Comparison of ENCODE assay signal across 23 cellular contexts in genomic region chr15:81222007-81222406, GRCh38. TPM values are rescaled to one million over a fixed set of nuclear protein-coding genes. Genes with fewer than 3 reads are reported as not detected.
"Had no signal": no experiment of that assay in that cellular context is flagged by ENCODE, and none has a peak within 500 bp of the region (broad histone marks: within the 10 kb centered on the region; RNA-seq: fewer than 3 reads in every experiment).

No MANE protein-coding gene starts in this region.

- DNase-seq: activated CD4-positive, alpha-beta T cell treated with anti-CD3 and anti-CD28 coated beads, Interleukin-2, amount 10 ng/mL, durations not matched to agents 24 days and 14 days; activated CD4-positive, CD25-positive, alpha-beta regulatory T cell; activated CD8-positive, alpha-beta T cell treated with anti-CD3 and anti-CD28 coated beads for 36 hours; activated naive CD4-positive, alpha-beta T cell treated with anti-CD3 and anti-CD28 coated beads for 36 hours; activated T-cell treated with anti-CD3 and anti-CD28 coated beads, Interleukin-2, amount 50 U/mL, for 24 hours; aorta; brain microvascular endothelial cell; effector memory CD4-positive, alpha-beta T cell; foreskin keratinocyte; glutamatergic neuron; hypothalamus; kidney glomerular epithelial cell; left ventricle myocardium superior; naive thymus-derived CD8-positive, alpha-beta T cell; stimulated activated CD4-positive, alpha-beta T cell treated with anti-CD3 and anti-CD28 coated beads, Interleukin-12 subunit alpha, Interleukin-12 subunit beta, amount 100 ng/mL, for 4 hours; stimulated activated CD4-positive, alpha-beta T cell treated with anti-CD3 and anti-CD28 coated beads, Interleukin-1b, Interleukin-23, amount 100 ng/mL, for 48 hours; stimulated activated CD8-positive, alpha-beta memory T cell treated with anti-CD3 and anti-CD28 coated beads, Interleukin-4, amount 100 ng/mL, for 48 hours; stimulated activated naive CD4-positive, alpha-beta T cell; thyroid gland had no signal

- H3K4me1 Mint-ChIP-seq: naive thymus-derived CD8-positive, alpha-beta T cell had no signal

- H3K4me1 ChIP-seq: foreskin keratinocyte, parathyroid adenoma, thyroid gland had no signal

- H3K27me3 Mint-ChIP-seq: activated CD8-positive, alpha-beta T cell treated with anti-CD3 and anti-CD28 coated beads for 36 hours had no signal

- H3K36me3 Mint-ChIP-seq: naive thymus-derived CD8-positive, alpha-beta T cell had no signal

- ATAC-seq: activated CD8-positive, alpha-beta T cell treated with anti-CD3 and anti-CD28 coated beads for 36 hours; foreskin keratinocyte; naive thymus-derived CD8-positive, alpha-beta T cell had no signal

- H3K4me3 Mint-ChIP-seq: activated CD4-positive, alpha-beta T cell treated with anti-CD3 and anti-CD28 coated beads, Interleukin-2, amount 10 ng/mL, durations not matched to agents 24 days and 14 days; activated CD8-positive, alpha-beta T cell treated with anti-CD3 and anti-CD28 coated beads for 36 hours; activated naive CD4-positive, alpha-beta T cell treated with anti-CD3 and anti-CD28 coated beads for 36 hours; activated T-cell treated with anti-CD3 and anti-CD28 coated beads, Interleukin-2, amount 50 U/mL, for 24 hours; naive thymus-derived CD8-positive, alpha-beta T cell had no signal

- H3K4me3 ChIP-seq: SK-N-MC, thyroid gland had no signal

- H3K27ac ChIP-seq: brain microvascular endothelial cell, foreskin keratinocyte, neutrophil, parathyroid adenoma, SK-N-MC, thyroid gland had no signal

- H3K36me3 ChIP-seq: brain microvascular endothelial cell, neutrophil, thyroid gland had no signal

- H3K27me3 ChIP-seq: brain microvascular endothelial cell, foreskin keratinocyte, neutrophil, thyroid gland had no signal

- H3K27ac Mint-ChIP-seq: activated CD4-positive, alpha-beta T cell treated with anti-CD3 and anti-CD28 coated beads, Interleukin-2, amount 10 ng/mL, durations not matched to agents 24 days and 14 days; activated CD8-positive, alpha-beta T cell treated with anti-CD3 and anti-CD28 coated beads for 36 hours; activated naive CD4-positive, alpha-beta T cell treated with anti-CD3 and anti-CD28 coated beads for 36 hours; activated T-cell treated with anti-CD3 and anti-CD28 coated beads, Interleukin-2, amount 50 U/mL, for 24 hours; activated T-helper 2 cell treated with anti-CD3 and anti-CD28 coated beads, Interferon-gamma antibody, Interleukin-2, Interleukin-4, amounts not matched to agents 10 μg/mL and 5 μg/mL and 100 μg/mL, durations not matched to agents 14 hours and 24 hours and 36 hours; naive thymus-derived CD8-positive, alpha-beta T cell had no signal

- H3K9me3 Mint-ChIP-seq: activated CD4-positive, alpha-beta T cell treated with anti-CD3 and anti-CD28 coated beads, Interleukin-2, amount 10 ng/mL, durations not matched to agents 24 days and 14 days; activated CD8-positive, alpha-beta T cell treated with anti-CD3 and anti-CD28 coated beads for 36 hours; activated naive CD4-positive, alpha-beta T cell treated with anti-CD3 and anti-CD28 coated beads for 36 hours; activated T-cell treated with anti-CD3 and anti-CD28 coated beads, Interleukin-2, amount 50 U/mL, for 24 hours; activated T-helper 2 cell treated with anti-CD3 and anti-CD28 coated beads, Interferon-gamma antibody, Interleukin-2, Interleukin-4, amounts not matched to agents 10 μg/mL and 5 μg/mL and 100 μg/mL, durations not matched to agents 14 hours and 24 hours and 36 hours; naive thymus-derived CD8-positive, alpha-beta T cell had no signal

- H3K9ac ChIP-seq: parathyroid adenoma had no signal

- H2AFZ ChIP-seq: parathyroid adenoma had no signal

- H3K9me3 ChIP-seq: neutrophil, thyroid gland had no signal

RNA-seq across cellular contexts. Expression of gene IL16, which starts 25.3 kb away (rescaled TPM):
- polyA plus RNA-seq: foreskin keratinocyte had no signal
